Comparison of ENCODE assay signal across 7 cellular contexts in the genomic region with DNA sequence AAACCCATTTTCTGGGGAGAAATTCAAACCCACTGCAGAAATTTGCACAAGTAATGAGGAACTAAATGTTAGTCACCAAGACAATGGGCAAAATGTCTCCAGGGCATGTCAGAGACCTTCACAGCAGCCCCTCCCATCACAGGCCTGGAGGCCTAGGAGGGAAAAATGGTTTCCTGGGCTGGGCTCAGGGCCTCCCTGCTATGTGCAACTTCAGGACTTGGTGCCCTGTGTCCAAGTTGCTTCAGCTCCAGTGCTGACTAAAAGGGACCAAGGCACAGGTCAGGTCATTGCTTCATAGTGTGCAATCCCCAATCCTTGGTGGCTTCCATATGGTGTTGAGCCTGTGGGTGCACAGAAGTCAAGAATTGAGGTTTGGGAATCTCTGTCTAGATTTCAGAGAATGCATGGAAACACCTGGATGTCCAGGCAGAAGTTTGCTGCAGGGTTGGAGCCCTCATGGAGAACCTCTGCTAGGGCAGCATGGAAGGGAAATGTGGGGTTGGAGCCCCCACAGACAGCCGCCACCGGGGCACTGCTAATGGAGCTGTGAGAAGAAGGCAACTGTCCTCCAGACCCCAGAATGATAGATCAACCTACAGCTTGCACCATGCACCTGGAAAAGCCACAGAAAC.
DNase-seq lines count a peak whose midpoint lies in the region; ATAC-seq, FAIRE-seq and TF ChIP-seq lines count a peak whose summit lies in the region.
"Not testable (repeated sequence)": the region's sequence is repeated elsewhere in the genome, so short reads cannot be mapped to it uniquely, and the experiment has no call there.

No MANE protein-coding gene starts in this region.

- H3K9me3 Mint-ChIP-seq in endodermal cell, result peaks cover 72% of the 10 kb centered on the region

- not testable (repeated sequence) for H3K4me1 ChIP-seq in A549; BLaER1; HEK293 (ENCODE audit: control insufficient read depth, insufficient read depth, low read length); endodermal cell (ENCODE audit: control insufficient read depth, insufficient read depth, low read length); esophagus muscularis mucosa; HepG2 (ENCODE audit: insufficient read depth, low read length)

- FAIRE-seq in A549 (lab: Jason Lieb, UNC); HepG2 (lab: Jason Lieb, UNC): not testable (repeated sequence)

- CTCF ChIA-PET in A549 (lab: Yijun Ruan, JAX); HEK293 (lab: Yijun Ruan, JAX); HepG2 (lab: Yijun Ruan, JAX; ENCODE audit: low intra/inter-chr PET ratio, low total read pairs): not testable (repeated sequence)

- not testable (repeated sequence) for H4K20me1 ChIP-seq in BLaER1; HepG2 (ENCODE audit: insufficient read depth, low read length)

- not testable (repeated sequence) for H3K27ac ChIP-seq in A549; BLaER1; HEK293 (ENCODE audit: extremely low read depth, low read depth, low read length); endodermal cell (ENCODE audit: low read depth, low read length); esophagus muscularis mucosa (replicated peaks in 1 of 4); HepG2 (ENCODE audit: extremely low read length, insufficient read depth, low read length)

- not testable (repeated sequence) for H3K4me3 ChIP-seq in A549; HEK293 (ENCODE audit: low read depth, low read length); esophagus muscularis mucosa; HepG2 (replicated peaks in 1 of 3; ENCODE audit: insufficient read depth in 1 of 3, low read depth in 2 of 3, low read length in 3 of 3)
- H3K4me3 ChIP-seq in BLaER1, result 0 out of 2 replicates have a peak overlapping the region, but pooled peaks have one; percentile 18
- peak overlapping the region; percentile 57 for H3K4me3 ChIP-seq in endodermal cell (ENCODE audit: low read length)

- H3K4me1 Mint-ChIP-seq in endodermal cell, result not testable (repeated sequence)

- H3K4me2 ChIP-seq in A549; BLaER1; HepG2 (ENCODE audit: low read depth, low read length): not testable (repeated sequence)

- intact Hi-C loops in esophagus muscularis mucosa (cut with DNase I); HepG2 (cut with micrococcal nuclease; ENCODE audit: unreplicated experiment): not testable (repeated sequence)

- H3K4me3 Mint-ChIP-seq in endodermal cell, result not testable (repeated sequence)

- not testable (repeated sequence) for TF ChIP-seq EP300 in A549 (IDR thresholded peaks at IDR 0.05); esophagus muscularis mucosa (IDR thresholded peaks at IDR 0.05); HepG2 (IDR thresholded peaks at IDR 0.05; ENCODE audit: low read depth in 2 of 2, low read length in 2 of 2); HepG2 (CRISPR knock-in tag; IDR thresholded peaks at IDR 0.05; ENCODE audit: borderline replicate concordance)

- H2AFZ ChIP-seq in HepG2 (ENCODE audit: low read length), result not testable (repeated sequence)

- not testable (repeated sequence) for BruUV-seq in HepG2 (replicated peaks; lab: Mats Ljungman, UMichigan)

- not testable (repeated sequence) for H3K9me3 ChIP-seq in A549; HEK293 (ENCODE audit: control insufficient read depth, insufficient read depth, low read depth, low read length); esophagus muscularis mucosa
- H3K9me3 ChIP-seq in BLaER1 (peaks cover 57% of the 10 kb centered on the region), endodermal cell (ENCODE audit: control insufficient read depth, low read length) (peaks cover 69% of the 10 kb centered on the region), HepG2 (ENCODE audit: low read length) (peaks cover 59% of the 10 kb centered on the region)

- not testable (repeated sequence) for DNase-seq in A549 (ENCODE audit: low read depth in 1 of 2, low spot score in 1 of 2); endodermal cell; HepG2 (ENCODE audit: low spot score)
- peak; percentile 0 for DNase-seq in MV-4-11 (lab: John Stamatoyannopoulos, UW)
- peak; percentile 64 for DNase-seq in esophagus muscularis mucosa (ENCODE audit: extremely low spot score)

- not testable (repeated sequence) for H3K36me3 ChIP-seq in BLaER1; HEK293 (ENCODE audit: control insufficient read depth in 2 of 2, insufficient read depth in 1 of 2, low read length in 2 of 2); endodermal cell (ENCODE audit: control insufficient read depth, insufficient read depth, low read length); esophagus muscularis mucosa; HepG2 (replicated peaks in 1 of 2; ENCODE audit: control insufficient read depth in 1 of 2, insufficient read depth in 2 of 2, low read length in 2 of 2)

- not testable (repeated sequence) for ATAC-seq in A549, HepG2

- in situ Hi-C loops in HepG2 (cut with HindIII; ENCODE audit: extremely low pct_ligation_motif_present, low pct_unique_long_range_greater_than_20kb), result not testable (repeated sequence)

- TF ChIP-seq RAD21 in A549 (conservative IDR thresholded peaks at IDR 0.05 in 1 of 2, IDR thresholded peaks at IDR 0.05 in 1 of 2); HepG2 (CRISPR knock-in tag; IDR thresholded peaks at IDR 0.05): not testable (repeated sequence)

- not testable (repeated sequence) for H3K27me3 ChIP-seq in BLaER1; endodermal cell (ENCODE audit: control insufficient read depth, insufficient read depth, low read length, poor library complexity, severe bottlenecking); HepG2 (ENCODE audit: control insufficient read depth in 1 of 2, insufficient read depth in 2 of 2, low read length in 2 of 2)
- peaks cover 0 to 12% (median 0%) of the 10 kb centered on the region in 4 donors for H3K27me3 ChIP-seq in esophagus muscularis mucosa

- H3K36me3 Mint-ChIP-seq in endodermal cell (ENCODE audit: low read depth), result not testable (repeated sequence)

- not testable (repeated sequence) for H3K27ac Mint-ChIP-seq in endodermal cell

- POLR2A ChIA-PET in A549 (lab: Yijun Ruan, JAX); HEK293 (lab: Yijun Ruan, JAX); HepG2 (lab: Yijun Ruan, JAX): not testable (repeated sequence)

- not testable (repeated sequence) for TF ChIP-seq POLR2A in A549 (IDR thresholded peaks at IDR 0.05; ENCODE audit: low read length); esophagus muscularis mucosa (IDR thresholded peaks at IDR 0.05; ENCODE audit: low read depth); HepG2 (IDR thresholded peaks at IDR 0.05; ENCODE audit: insufficient read depth in 1 of 2, low read depth in 2 of 2, low read length in 2 of 2)

- not testable (repeated sequence) for H3K9ac ChIP-seq in BLaER1; endodermal cell (ENCODE audit: extremely low read depth, low read length, poor library complexity, severe bottlenecking); HepG2 (ENCODE audit: insufficient read depth, low read depth, low read length)

- TF ChIP-seq CTCF in A549 (IDR thresholded peaks at IDR 0.05); HEK293 (tag by site-specific recombination; IDR thresholded peaks at IDR 0.05); endodermal cell (conservative IDR thresholded peaks at IDR 0.05); esophagus muscularis mucosa (IDR thresholded peaks at IDR 0.05); HepG2 (CRISPR knock-in tag; IDR thresholded peaks at IDR 0.05): not testable (repeated sequence)

- not testable (repeated sequence) for H3K27me3 Mint-ChIP-seq in endodermal cell (ENCODE audit: insufficient read depth)

- 0% methylated on average over 2 of the region's 2 CpGs for WGBS in A549 (ENCODE audit: missing lambda C conversion rate)
- WGBS in endodermal cell (ENCODE audit: insufficient coverage in 1 of 2, insufficient read length in 1 of 2), 2 experiments, result 81% methylated on average over 2 of the region's 2 CpGs; no CpG with 5 or more reads in 1 of the 2 experiments
- WGBS in esophagus muscularis mucosa, result 83% methylated on average over 2 of the region's 2 CpGs
- WGBS in HepG2 (ENCODE audit: low lambda C conversion rate), result no CpG with 5 or more reads among the region's 2 CpGs

- H3K79me2 ChIP-seq in HepG2 (ENCODE audit: insufficient read depth, low read length), result not testable (repeated sequence)

TF ChIP-seq in A549, 52 proteins besides CTCF, POLR2A, EP300 and RAD21:
- TF ChIP-seq ZFP36 (IDR thresholded peaks at IDR 0.05; ENCODE audit: borderline replicate concordance, partially characterized antibody), result peak; percentile 48

TF ChIP-seq in HEK293, 187 proteins besides CTCF, POLR2A, EP300 and RAD21:
- TF ChIP-seq ZNF585B (tag by site-specific recombination; IDR thresholded peaks at IDR 0.05) (peak; percentile 83), SETDB1 (IDR thresholded peaks at IDR 0.05; ENCODE audit: insufficient read length, low read length) (peak; percentile 64)

TF ChIP-seq in HepG2, 621 proteins besides CTCF, POLR2A, EP300 and RAD21 (continues in another document):
- TF ChIP-seq SETDB1 (CRISPR knock-in tag; IDR thresholded peaks at IDR 0.05; ENCODE audit: borderline replicate concordance), result 0 out of 2 replicates have a peak, but pooled peaks have one; percentile 18
